ENCODE assay signal across 1 cellular context in genomic region chr6:24972551-24972950, GRCh38.
A peak's percentile ranks its signal among the peaks of the same experiment; 100 is the strongest.
TF ChIP-seq lines count a peak whose summit lies in the region.

No MANE protein-coding gene starts in this region.

TF ChIP-seq in HepG2, 621 proteins besides CTCF, POLR2A, EP300 and RAD21:
- TF ChIP-seq ATF6 (CRISPR knock-in tag; conservative IDR thresholded peaks at IDR 0.05) = no peak
- TF ChIP-seq MAFK (conservative IDR thresholded peaks at IDR 0.05 in 1 of 2, IDR thresholded peaks at IDR 0.05 in 1 of 2; ENCODE audit: low read length in 2 of 2) = peak; percentile 51 to 90; a peak in 3 of 4 replicates
- peak; percentile 75 for TF ChIP-seq MAFF (IDR thresholded peaks at IDR 0.05; ENCODE audit: low read depth, low read length)
